ENCODE assay signal across 8 cellular contexts in genomic region chrX:67555578-67556203, GRCh38. TPM values are rescaled to one million over a fixed set of nuclear protein-coding genes. Genes with fewer than 3 reads are reported as not detected.
DNase-seq lines count a peak whose midpoint lies in the region; ATAC-seq and TF ChIP-seq lines count a peak whose summit lies in the region.

No MANE protein-coding gene starts in this region.

- DNase-seq in A673 (ENCODE audit: low spot score) (peak; percentile 52), cardiac fibroblast (ENCODE audit: low read depth in 2 of 2) (peak; percentile 57 to 62), mucosa of gallbladder (ENCODE audit: low spot score) (peak; percentile 15), midbrain (lab: John Stamatoyannopoulos, UW) (no peak), NCI-H1105 (lab: John Stamatoyannopoulos, UW) (no peak)

- H3K27ac ChIP-seq in A673 (ENCODE audit: low read depth, low read length, poor library complexity, severe bottlenecking), result no peak overlapping the region

- ATAC-seq in HG03135 (IDR thresholded peaks at IDR 0.05; ENCODE audit: unreplicated experiment), result no peak

- intact Hi-C loops in A673 (cut with micrococcal nuclease; ENCODE audit: unreplicated experiment), result no loop called here

- H3K9me3 ChIP-seq in A673 (ENCODE audit: low read depth, low read length, poor library complexity, severe bottlenecking), result no peaks in the 10 kb centered on the region

- no TSS peak for BruUV-seq in A673 (replicated peaks; lab: Mats Ljungman, UMichigan)

- TF ChIP-seq CTCF in A673 (conservative IDR thresholded peaks at IDR 0.05; ENCODE audit: low read depth, low read length) (peak; percentile 78), GM12874 (IDR thresholded peaks at IDR 0.05; ENCODE audit: insufficient read depth, low read depth, low read length) (peak; percentile 70), LNCAP (IDR thresholded peaks at IDR 0.05) (peak; percentile 56), cardiac fibroblast (IDR thresholded peaks at IDR 0.05; ENCODE audit: low read depth, low read length) (peak; percentile 83)

- POLR2A ChIA-PET in A673 (lab: Charles Lee; ENCODE audit: low non-redundant PET), result no interaction called here

- no peaks in the 10 kb centered on the region for H3K27me3 ChIP-seq in A673 (replicated peaks; ENCODE audit: insufficient read depth, low read depth, low read length, poor library complexity)

- CTCF ChIA-PET in A673 (lab: Charles Lee), result no interaction called here

- H3K36me3 ChIP-seq in A673 (ENCODE audit: insufficient read depth, low read length, poor library complexity, severe bottlenecking), result no peaks in the 10 kb centered on the region

- H3K4me3 ChIP-seq in A673 (ENCODE audit: low read depth, low read length, poor library complexity, severe bottlenecking) (no peak overlapping the region), cardiac fibroblast (replicated peaks in 1 of 2; ENCODE audit: low read depth in 2 of 2, low read length in 2 of 2) (no peak overlapping the region)

- H3K4me1 ChIP-seq in A673 (ENCODE audit: insufficient read depth, low read length, poor library complexity, severe bottlenecking), result no peaks in the 10 kb centered on the region

RNA-seq across cellular contexts. Expression of gene AR, which starts 11.9 kb away (rescaled TPM):
- 0.11 TPM in 1 of 2 replicates, not detected in the other for total RNA-seq in A673 (2021)
- 15.9 TPM for total RNA-seq in mucosa of gallbladder

Comparison
In these comparisons a context has a peak if more than half of its experiments do, and no peak if none do; other contexts are left out.
1. DNase-seq: peak in A673 (single experiment), cardiac fibroblast (2 of 2) and mucosa of gallbladder (single experiment); none in midbrain (single experiment) and NCI-H1105 (single experiment).
2. RNA of gene AR, which starts 11.9 kb away (total RNA-seq): 15.9 TPM in mucosa of gallbladder (single experiment); 0.11 TPM in A673; every median in the first group is over 10 times any median in the second.
3. Peak in every context shown above with its lines, with median percentiles within 50 percentile points of each other: CTCF ChIP-seq.